In the genomic region with DNA sequence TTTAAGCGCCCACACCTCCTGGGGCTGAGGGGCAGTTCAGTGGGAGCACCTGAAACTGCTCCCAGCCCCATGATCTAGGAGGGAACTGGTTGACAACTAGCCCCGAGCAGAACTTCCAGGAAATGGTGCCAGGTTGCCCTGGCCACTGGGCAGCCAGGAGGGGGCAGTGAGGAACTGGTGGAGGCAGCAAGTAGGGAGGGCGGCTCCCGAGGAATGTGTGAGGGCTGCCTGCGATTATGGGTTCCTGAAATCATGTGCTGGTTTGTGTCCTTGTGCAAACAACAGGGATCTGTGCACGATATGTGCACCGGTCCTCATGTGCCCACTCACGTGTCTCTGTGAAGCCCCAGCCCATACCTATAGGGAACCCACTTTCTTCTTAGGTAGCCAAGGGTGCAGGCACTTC, we compare ENCODE assay signal across 9 cellular contexts. TPM values are rescaled to one million over a fixed set of nuclear protein-coding genes. Genes with fewer than 3 reads are reported as not detected.
DNase-seq lines count a peak whose midpoint lies in the region; ATAC-seq and TF ChIP-seq lines count a peak whose summit lies in the region.
"Had no signal": no experiment of that assay in that cellular context is flagged by ENCODE, and none has a peak within 500 bp of the region (broad histone marks: within the 10 kb centered on the region; RNA-seq: fewer than 3 reads in every experiment).

No MANE protein-coding gene starts in this region.

- H3K4me3 ChIP-seq in ascending aorta: no peak overlapping the region
- H3K4me3 ChIP-seq in retinal pigment epithelial cell (ENCODE audit: low read length): no peak overlapping the region

- no peak overlapping the region for H3K4me3 Mint-ChIP-seq in HFFc6

- TF ChIP-seq CTCF in HFFc6 (IDR thresholded peaks at IDR 0.05) (peak; percentile 75), ascending aorta (IDR thresholded peaks at IDR 0.05) (peak; percentile 70 to 80 (median 76)), retinal pigment epithelial cell (conservative IDR thresholded peaks at IDR 0.05; ENCODE audit: low read depth, low read length) (peak; percentile 88)

- H3K9me3 Mint-ChIP-seq in HFFc6: no peaks in the 10 kb centered on the region

- intact Hi-C loops in ascending aorta (cut with DNase I): loop anchor here (1.0 to 2.0 kb wide), 2 partner anchors 88 to 204 kb away; partner anchors contain the start of gene WASF2

- ATAC-seq in HG03565 (IDR thresholded peaks at IDR 0.05; ENCODE audit: unreplicated experiment): no peak

- H3K27ac Mint-ChIP-seq in HFFc6: peak overlapping the region; percentile 80

- peaks cover 31% of the 10 kb centered on the region for H3K4me1 Mint-ChIP-seq in HFFc6 (ENCODE audit: low read depth)

- H3K27ac ChIP-seq in ascending aorta: peak overlapping the region; percentile 72 to 75

- DNase-seq in C1 segment of cervical spinal cord (lab: John Stamatoyannopoulos, UW) (peak in 12 of 14 donors; percentile 12 to 77 (median 58)), HFFc6 (peak; percentile 64), ascending aorta (ENCODE audit: low spot score in 2 of 2) (peak; percentile 39 to 91), hippocampal formation (lab: John Stamatoyannopoulos, UW) (peak; percentile 46 to 65), retinal pigment epithelial cell (ENCODE audit: low read depth) (peak; percentile 56), NCI-H446 treated with DMSO at 0.1 percent for 48 hours (lab: John Stamatoyannopoulos, UW) (no peak), HuH-7.5 (ENCODE audit: low spot score) (no peak)

- H3K4me1 ChIP-seq in ascending aorta: peaks cover 18 to 34% of the 10 kb centered on the region in 2 donors

- peaks cover 3% of the 10 kb centered on the region; the same call in 1 of the 2 replicates for H3K36me3 Mint-ChIP-seq in HFFc6 (ENCODE audit: low read depth)

- peaks cover 10 to 13% of the 10 kb centered on the region in 2 donors for H3K36me3 ChIP-seq in ascending aorta

- H3K9me3 ChIP-seq in ascending aorta: no peaks in the 10 kb centered on the region

- H3K27me3 Mint-ChIP-seq in HFFc6 (ENCODE audit: insufficient read depth): peaks cover 5% of the 10 kb centered on the region

- no peaks in the 10 kb centered on the region for H3K27me3 ChIP-seq in ascending aorta

RNA-seq across cellular contexts. Expression of gene GPR3, which starts 9.9 kb away (rescaled TPM):
- 1 to 10 TPM; 2.3 to 3.3 (median 2.9) TPM for total RNA-seq in HFFc6 (2021; fragmentation: NEBNext Ultra II Directional; extraction: Animal tissue kit (Norgen Biotek cat#: 25700))
- 2.0 TPM for total RNA-seq in ascending aorta

RNA-seq across cellular contexts. Expression of gene CD164L2, which starts 19.2 kb away (rescaled TPM):
- not detected for total RNA-seq in HFFc6 (2021; fragmentation: NEBNext Ultra II Directional; extraction: Animal tissue kit (Norgen Biotek cat#: 25700))
- not detected for total RNA-seq in ascending aorta
- total RNA-seq: NCI-H460 had no signal

RNA-seq across cellular contexts. Expression of gene FCN3, which starts 27.7 kb away (rescaled TPM):
- not detected for total RNA-seq in HFFc6 (2021; fragmentation: NEBNext Ultra II Directional; extraction: Animal tissue kit (Norgen Biotek cat#: 25700))
- 13.2 TPM for total RNA-seq in ascending aorta
- total RNA-seq: NCI-H460 had no signal

RNA-seq across cellular contexts. Expression of gene MAP3K6, which starts 35.6 kb away (rescaled TPM):
- total RNA-seq in HFFc6 (2021; fragmentation: NEBNext Ultra II Directional; extraction: Animal tissue kit (Norgen Biotek cat#: 25700)): 10 to 100 TPM; 22.6 to 30.8 (median 27.7) TPM
- 164 TPM for total RNA-seq in ascending aorta

Comparison
In these comparisons a context has a peak if more than half of its experiments do, and no peak if none do; other contexts are left out.
1. DNase-seq: peak in C1 segment of cervical spinal cord (12 of 14), HFFc6 (single experiment), ascending aorta (2 of 2), hippocampal formation (2 of 2) and retinal pigment epithelial cell (single experiment); none in NCI-H446 treated with DMSO at 0.1 percent for 48 hours (single experiment) and HuH-7.5 (single experiment).
2. RNA of gene FCN3, which starts 27.7 kb away (total RNA-seq): 13.2 TPM in ascending aorta (single experiment); not detected in HFFc6; every median in the first group is over 10 times any median in the second.
3. Peak in every context shown above with its lines, with median percentiles within 50 percentile points of each other: CTCF ChIP-seq.